17 cellular contexts compared by ENCODE assay signal in the genomic region with DNA sequence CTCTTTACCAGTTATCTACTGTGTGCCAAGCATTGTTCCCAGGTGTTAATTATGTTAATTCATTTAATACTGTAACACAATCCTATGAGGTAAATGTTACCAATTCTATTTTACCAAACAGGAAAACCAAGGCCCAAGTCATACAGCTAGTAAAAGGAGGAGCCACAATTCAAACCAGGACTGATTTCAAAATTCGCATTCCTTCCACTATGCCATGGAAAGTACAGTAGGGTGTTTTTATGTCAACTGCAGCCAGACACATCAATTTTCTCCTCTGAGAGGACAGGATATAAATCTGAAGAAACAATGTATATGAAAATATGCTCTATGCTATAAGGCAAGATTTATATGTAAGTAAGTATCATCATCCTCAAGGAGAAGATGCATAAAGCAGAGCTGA.
DNase-seq lines count a peak whose midpoint lies in the region; ATAC-seq and TF ChIP-seq lines count a peak whose summit lies in the region.
"Had no signal": no experiment of that assay in that cellular context is flagged by ENCODE, and none has a peak within 500 bp of the region (broad histone marks: within the 10 kb centered on the region; RNA-seq: fewer than 3 reads in every experiment).

No MANE protein-coding gene starts in this region.

- intact Hi-C loops in left ventricle myocardium inferior (cut with micrococcal nuclease) (no loop called here), right cardiac atrium (cut with DNase I) (no loop called here)

- WGBS in right cardiac atrium, result 82% methylated on average over 1 of the region's 1 CpG

- no peak overlapping the region for H3K4me3 Mint-ChIP-seq in type B pancreatic cell
- H3K4me3 Mint-ChIP-seq: activated T-cell treated with anti-CD3 and anti-CD28 coated beads, Interleukin-2, amount 50 U/mL, for 4 hours; natural killer cell treated with Interleukin-12 subunit alpha and Interleukin-12 subunit beta and Interleukin-15 and Interleukin-18, amount 100 ng/mL, for 72 hours; T-helper 2 cell treated with Interferon-gamma antibody and Interleukin-4, amounts not matched to agents 5 μg/mL and 100 μg/mL, for 36 hours had no signal

- no peak for ATAC-seq in right cardiac atrium
- ATAC-seq: activated T-cell treated with anti-CD3 and anti-CD28 coated beads, Interleukin-2, amount 50 U/mL, for 4 hours; natural killer cell treated with Interleukin-12 subunit alpha and Interleukin-12 subunit beta and Interleukin-15 and Interleukin-18, amount 100 ng/mL, for 72 hours had no signal

- DNase-seq in left ventricle myocardium inferior (no peak), right cardiac atrium (no peak), choroid plexus epithelial cell (ENCODE audit: low read depth) (peak; percentile 70), islet precursor cell (peak; percentile 1), type B pancreatic cell (ENCODE audit: extremely low spot score, unreplicated experiment) (no peak), globus pallidus (ENCODE audit: low spot score) (no peak), NCI-H1417 (lab: John Stamatoyannopoulos, UW) (no peak), pons (ENCODE audit: low spot score) (no peak)
- DNase-seq: 8988T; activated CD4-positive, alpha-beta T cell treated with anti-CD3 and anti-CD28 coated beads for 48 hours; activated T-cell treated with anti-CD3 and anti-CD28 coated beads, Interleukin-2, amount 50 U/mL, for 4 hours; COR-L47; effector CD4-positive, alpha-beta T cell; NCI-H187; NCI-H774 had no signal

- H3K36me3 ChIP-seq in left ventricle myocardium inferior, result no peaks in the 10 kb centered on the region

- H3K27me3 Mint-ChIP-seq in type B pancreatic cell, result no peaks in the 10 kb centered on the region

- TF ChIP-seq CTCF in left ventricle myocardium inferior (IDR thresholded peaks at IDR 0.05; ENCODE audit: borderline replicate concordance) (peak; percentile 28), choroid plexus epithelial cell (conservative IDR thresholded peaks at IDR 0.05; ENCODE audit: low read depth, low read length) (peak; percentile 51), type B pancreatic cell (conservative IDR thresholded peaks at IDR 0.05) (peak; percentile 30)

- H3K9me3 ChIP-seq in left ventricle myocardium inferior (replicated peaks) (no peaks in the 10 kb centered on the region), right cardiac atrium (ENCODE audit: control insufficient read depth, low read length) (no peaks in the 10 kb centered on the region)

- H3K27ac ChIP-seq in left ventricle myocardium inferior (replicated peaks) (peak overlapping the region; percentile 56), right cardiac atrium (ENCODE audit: low read length) (no peak overlapping the region)

- H3K27me3 ChIP-seq in left ventricle myocardium inferior (ENCODE audit: low read depth) (no peaks in the 10 kb centered on the region), right cardiac atrium (ENCODE audit: control insufficient read depth, insufficient read depth) (no peaks in the 10 kb centered on the region)

- no peak overlapping the region for H3K4me3 ChIP-seq in left ventricle myocardium inferior
- H3K4me3 ChIP-seq in right cardiac atrium (ENCODE audit: low read length), result no peak overlapping the region
- H3K4me3 ChIP-seq in choroid plexus epithelial cell (ENCODE audit: low read depth, low read length), result no peak overlapping the region

- no peak overlapping the region for H3K27ac Mint-ChIP-seq in type B pancreatic cell
- H3K27ac Mint-ChIP-seq: natural killer cell treated with Interleukin-12 subunit alpha and Interleukin-12 subunit beta and Interleukin-15 and Interleukin-18, amount 100 ng/mL, for 72 hours; T-helper 2 cell treated with Interferon-gamma antibody and Interleukin-4, amounts not matched to agents 5 μg/mL and 100 μg/mL, for 36 hours had no signal

- peaks cover 8% of the 10 kb centered on the region for H3K4me1 Mint-ChIP-seq in type B pancreatic cell (ENCODE audit: unreplicated experiment)

- H3K4me1 ChIP-seq in left ventricle myocardium inferior, result peaks cover 76% of the 10 kb centered on the region
- H3K4me1 ChIP-seq in right cardiac atrium (ENCODE audit: control insufficient read depth, insufficient read depth, low read length), result peaks cover 12% of the 10 kb centered on the region

- peaks cover 5% of the 10 kb centered on the region for H3K36me3 Mint-ChIP-seq in type B pancreatic cell
- H3K36me3 Mint-ChIP-seq: natural killer cell treated with Interleukin-12 subunit alpha and Interleukin-12 subunit beta and Interleukin-15 and Interleukin-18, amount 100 ng/mL, for 72 hours had no signal

- H3K9me3 Mint-ChIP-seq in type B pancreatic cell, result no peaks in the 10 kb centered on the region
- H3K9me3 Mint-ChIP-seq: activated T-cell treated with anti-CD3 and anti-CD28 coated beads, Interleukin-2, amount 50 U/mL, for 4 hours; natural killer cell treated with Interleukin-12 subunit alpha and Interleukin-12 subunit beta and Interleukin-15 and Interleukin-18, amount 100 ng/mL, for 72 hours; T-helper 2 cell treated with Interferon-gamma antibody and Interleukin-4, amounts not matched to agents 5 μg/mL and 100 μg/mL, for 36 hours had no signal

Comparison
In these comparisons a context has a peak if more than half of its experiments do, and no peak if none do; other contexts are left out.
1. DNase-seq: peak in choroid plexus epithelial cell (single experiment) and islet precursor cell (single experiment); none in left ventricle myocardium inferior (single experiment), right cardiac atrium (0 of 3), type B pancreatic cell (single experiment), globus pallidus (single experiment), NCI-H1417 (0 of 3) and pons (single experiment).
2. Peak in every context shown above with its lines, with median percentiles within 50 percentile points of each other: CTCF ChIP-seq.